Comparison of ENCODE assay signal across 32 cellular contexts in genomic region chr2:75790790-75791467, GRCh38.
A peak's percentile ranks its signal among the peaks of the same experiment; 100 is the strongest.
DNase-seq lines count a peak whose midpoint lies in the region; ATAC-seq, FAIRE-seq and TF ChIP-seq lines count a peak whose summit lies in the region.
"Had no signal": no experiment of that assay in that cellular context is flagged by ENCODE, and none has a peak within 500 bp of the region (broad histone marks: within the 10 kb centered on the region; RNA-seq: fewer than 3 reads in every experiment).

No MANE protein-coding gene starts in this region.

- no peak for TF ChIP-seq POLR2A in GM12892 (IDR thresholded peaks at IDR 0.05; ENCODE audit: low read depth, low read length)

- no peak for DNase-seq in GM12892 (ENCODE audit: insufficient read length)
- no peak for DNase-seq in activated CD4-positive, CD25-positive, alpha-beta regulatory T cell treated with anti-CD3 and anti-CD28 coated beads, Interleukin-2, amount 50 U/mL, for 72 hours
- DNase-seq in NCI-H1436 (lab: John Stamatoyannopoulos, UW), result no peak
- DNase-seq: activated B cell treated with CpG ODN at 0.5 μM for 24 hours; activated CD4-positive, alpha-beta T cell treated with anti-CD3 and anti-CD28 coated beads, Interleukin-2, amount 50 U/mL, for 48 hours; activated CD8-positive, alpha-beta memory T cell treated with anti-CD3 and anti-CD28 coated beads, Interleukin-2, amount 50 U/mL, for 48 hours; activated naive CD8-positive, alpha-beta T cell treated with anti-CD3 and anti-CD28 coated beads for 36 hours; central memory CD4-positive, alpha-beta T cell; GM23248; MG63; NCI-H1436 treated with DMSO at 0.1 percent for 48 hours; nephron progenitor cell; NK-92 treated with Interleukin-12 subunit alpha and Interleukin-12 subunit beta, amount 100 ng/mL, for 24 hours; ovary; retina; SIG-M5; spleen; stimulated activated CD4-positive, alpha-beta T cell treated with anti-CD3 and anti-CD28 coated beads, Interleukin-2, amount 100 ng/mL, for 48 hours; SW 1271; T1000; upper lobe of right lung had no signal

- peak; percentile 44 for ATAC-seq in GM19023 (IDR thresholded peaks at IDR 0.05; ENCODE audit: unreplicated experiment)
- ATAC-seq in GM21786 (IDR thresholded peaks at IDR 0.05; ENCODE audit: unreplicated experiment), result peak; percentile 62
- peak; percentile 50 for ATAC-seq in HG03378 (IDR thresholded peaks at IDR 0.05; ENCODE audit: unreplicated experiment)
- ATAC-seq in HG03139 (IDR thresholded peaks at IDR 0.05; ENCODE audit: unreplicated experiment), result no peak
- ATAC-seq in HG03354 (IDR thresholded peaks at IDR 0.05; ENCODE audit: poor library complexity, severe bottlenecking, unreplicated experiment), result no peak
- ATAC-seq: stimulated activated effector memory CD8-positive, alpha-beta T cell treated with anti-CD3 and anti-CD28 coated beads, Interleukin-12 subunit alpha, Interleukin-12 subunit beta, amount 100 ng/mL, for 72 hours had no signal

- FAIRE-seq in GM12892 (lab: Jason Lieb, UNC), result peak; percentile 60
- FAIRE-seq: A204.1, astrocyte, endometrium, G401.6, keratinocyte had no signal

Comparison
In these comparisons a context has a peak if more than half of its experiments do, and no peak if none do; other contexts are left out.
1. ATAC-seq: peak in GM19023 (single experiment), GM21786 (single experiment) and HG03378 (single experiment); none in HG03139 (single experiment) and HG03354 (single experiment).